1 cellular context compared by ENCODE assay signal in genomic region chr1:39187276-39188046, GRCh38.
TF ChIP-seq lines count a peak whose summit lies in the region.

No MANE protein-coding gene starts in this region.

TF ChIP-seq in IMR-90, 13 proteins besides CTCF, POLR2A, EP300 and RAD21 (continued from another document):
- TF ChIP-seq ELK1 (IDR thresholded peaks at IDR 0.05; ENCODE audit: borderline replicate concordance, low read depth, low read length) (no peak), BHLHE40 (IDR thresholded peaks at IDR 0.05; ENCODE audit: low read depth, low read length) (no peak), CHD1 (IDR thresholded peaks at IDR 0.05; ENCODE audit: low read depth, low read length) (no peak), USF2 (IDR thresholded peaks at IDR 0.05; ENCODE audit: low read depth, low read length) (no peak), NFE2L2 (IDR thresholded peaks at IDR 0.05; ENCODE audit: low read depth, low read length) (no peak), MAFK (IDR thresholded peaks at IDR 0.05; ENCODE audit: low read depth, low read length) (no peak), SMC3 (IDR thresholded peaks at IDR 0.05; ENCODE audit: low read depth, low read length) (no peak), MAZ (IDR thresholded peaks at IDR 0.05; ENCODE audit: borderline replicate concordance, low read depth, low read length) (no peak), CEBPB (IDR thresholded peaks at IDR 0.05; ENCODE audit: low read depth, low read length) (no peak), FOS (IDR thresholded peaks at IDR 0.05; ENCODE audit: low read depth, low read length) (no peak), MXI1 (IDR thresholded peaks at IDR 0.05; ENCODE audit: borderline replicate concordance, low read depth, low read length) (no peak), RFX5 (IDR thresholded peaks at IDR 0.05; ENCODE audit: low read depth, low read length) (no peak)
